ENCODE assay signal across 1 cellular context in the genomic region with DNA sequence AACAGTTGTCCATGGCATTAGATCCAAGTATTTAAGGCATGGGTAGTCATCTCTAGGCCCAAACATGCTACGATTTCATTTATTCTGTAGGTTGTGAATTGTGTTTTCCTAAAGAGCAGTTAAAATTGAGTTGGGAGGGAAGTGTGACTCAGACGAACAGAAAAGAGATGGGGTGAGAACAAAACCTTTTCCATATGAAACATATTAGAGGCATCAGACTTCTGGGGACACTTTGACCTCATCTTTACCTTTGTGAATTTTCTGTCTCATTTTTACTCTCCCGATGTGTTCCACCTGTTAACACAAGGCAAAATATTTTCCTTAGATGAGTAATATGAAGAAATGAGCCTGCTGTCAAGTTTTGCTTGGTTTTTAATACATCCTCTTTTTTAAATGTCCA.
TF ChIP-seq lines count a peak whose summit lies in the region.

No MANE protein-coding gene starts in this region.

TF ChIP-seq in endothelial cell of umbilical vein, 7 proteins besides CTCF, POLR2A, EP300 and RAD21:
- TF ChIP-seq GATA2 (IDR thresholded peaks at IDR 0.05; ENCODE audit: insufficient read depth, insufficient read length, low read depth, low read length) (no peak), POLR2AphosphoS5 (IDR thresholded peaks at IDR 0.05; ENCODE audit: insufficient read depth, low read depth, low read length) (no peak), FOS (IDR thresholded peaks at IDR 0.05; ENCODE audit: borderline replicate concordance, insufficient read depth, low read length) (no peak), JUN (IDR thresholded peaks at IDR 0.05; ENCODE audit: borderline replicate concordance, insufficient read depth, insufficient read length, low read depth) (no peak), EZH2 (IDR thresholded peaks at IDR 0.05; ENCODE audit: borderline replicate concordance, low read depth, low read length, severe bottlenecking) (no peak), MYC (IDR thresholded peaks at IDR 0.05; ENCODE audit: low read depth, low read length) (no peak)
- TF ChIP-seq, protein P1, sequence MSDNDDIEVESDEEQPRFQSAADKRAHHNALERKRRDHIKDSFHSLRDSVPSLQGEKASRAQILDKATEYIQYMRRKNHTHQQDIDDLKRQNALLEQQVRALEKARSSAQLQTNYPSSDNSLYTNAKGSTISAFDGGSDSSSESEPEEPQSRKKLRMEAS (IDR thresholded peaks at IDR 0.05; ENCODE audit: insufficient read depth, insufficient read length) = no peak
